Comparison of ENCODE assay signal across 9 cellular contexts in the genomic region with DNA sequence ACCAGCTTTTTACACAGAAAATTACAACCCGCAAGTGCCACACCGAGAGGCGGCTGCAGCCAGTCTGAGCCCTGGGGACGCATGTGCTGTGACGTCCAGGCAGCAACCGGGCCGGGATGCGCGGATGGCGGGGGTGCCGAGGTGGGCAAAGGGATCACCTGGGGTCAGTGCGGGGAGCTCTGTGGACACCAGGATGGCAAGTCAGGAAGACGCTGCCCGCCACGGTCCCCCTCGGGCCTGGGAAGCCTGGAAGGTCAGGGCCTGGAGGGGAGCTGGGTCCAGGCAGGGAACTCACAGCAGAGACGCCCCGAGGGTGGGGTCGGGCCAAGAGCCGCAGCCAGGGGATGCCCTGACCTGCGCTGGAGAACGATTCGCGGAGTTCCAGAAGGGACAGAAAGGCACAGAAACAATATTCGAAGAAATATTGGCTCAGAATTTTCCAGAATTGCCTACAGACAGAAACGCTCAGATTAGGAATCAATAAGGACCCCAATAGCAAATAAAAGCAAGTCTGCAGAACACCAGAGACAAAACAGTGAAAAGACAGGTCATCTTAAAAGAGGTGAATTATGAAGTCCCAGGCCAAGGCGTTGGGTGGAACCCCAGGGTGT. TPM values are rescaled to one million over a fixed set of nuclear protein-coding genes. Genes with fewer than 3 reads are reported as not detected.
DNase-seq lines count a peak whose midpoint lies in the region; ATAC-seq, FAIRE-seq and TF ChIP-seq lines count a peak whose summit lies in the region.
"Had no signal": no experiment of that assay in that cellular context is flagged by ENCODE, and none has a peak within 500 bp of the region (broad histone marks: within the 10 kb centered on the region; RNA-seq: fewer than 3 reads in every experiment).

No MANE protein-coding gene starts in this region.

- H3K14ac ChIP-seq in H9 (ENCODE audit: insufficient read depth, low read length): no peak overlapping the region; the same call in 1 of the 2 replicates

- H3K56ac ChIP-seq in H9 (ENCODE audit: insufficient read length, low read depth, low read length): no peak overlapping the region

- no peak overlapping the region for H3K4ac ChIP-seq in H9 (ENCODE audit: low read depth, low read length)

- no peak overlapping the region for H4K8ac ChIP-seq in H9 (replicated peaks; ENCODE audit: insufficient read length, low read depth, low read length)

- H3K79me2 ChIP-seq in H9 (ENCODE audit: insufficient read depth, low read length): no peaks in the 10 kb centered on the region

- H3K27me3 Mint-ChIP-seq in H9 (ENCODE audit: low read depth): peaks cover 66% of the 10 kb centered on the region
- H3K27me3 Mint-ChIP-seq in Caco-2 (ENCODE audit: insufficient read depth, unreplicated experiment): peaks cover 12% of the 10 kb centered on the region

- POLR2A ChIA-PET in A549 (lab: Yijun Ruan, JAX): no interaction called here
- POLR2A ChIA-PET in Caco-2 (lab: Charles Lee): no interaction called here

- H2BK15ac ChIP-seq in H9 (ENCODE audit: low read depth, low read length): no peak overlapping the region

- H3K79me1 ChIP-seq in H9 (ENCODE audit: insufficient read depth, low read depth, low read length, poor library complexity, severe bottlenecking): no peaks in the 10 kb centered on the region

- H2AK5ac ChIP-seq in H9 (ENCODE audit: insufficient read length, low read length): no peak overlapping the region

- 56% methylated on average over 23 of the region's 27 CpGs for WGBS in A549 (ENCODE audit: missing lambda C conversion rate)
- no CpG with 5 or more reads among the region's 27 CpGs for WGBS in H9 (ENCODE audit: extremely low coverage, insufficient read length, low lambda C conversion rate)

- H3K23me2 ChIP-seq in H9 (ENCODE audit: insufficient read length, low read depth, low read length, poor library complexity, severe bottlenecking): peaks cover 6% of the 10 kb centered on the region

- BruUV-seq in Caco-2 (replicated peaks; lab: Mats Ljungman, UMichigan): no TSS peak

- TF ChIP-seq RAD21 in A549 (conservative IDR thresholded peaks at IDR 0.05 in 1 of 2, IDR thresholded peaks at IDR 0.05 in 1 of 2): no peak

- TF ChIP-seq CTCF in A549 (IDR thresholded peaks at IDR 0.05): no peak
- TF ChIP-seq CTCF in H9 (conservative IDR thresholded peaks at IDR 0.05): no peak
- no peak for TF ChIP-seq CTCF in cardiac fibroblast (IDR thresholded peaks at IDR 0.05; ENCODE audit: low read depth, low read length)
- TF ChIP-seq CTCF in mucosa of descending colon (IDR thresholded peaks at IDR 0.05): no peak
- TF ChIP-seq CTCF in Caco-2 (IDR thresholded peaks at IDR 0.05; ENCODE audit: insufficient read depth in 1 of 2, low read depth in 1 of 2, low read length in 1 of 2, severe bottlenecking in 1 of 2, unreplicated experiment in 1 of 2): no peak

- H3K4me2 ChIP-seq in A549 (peak overlapping the region; percentile 95), H9 (ENCODE audit: insufficient read depth, insufficient read length, low read length) (peak overlapping the region; percentile 98)

- intact Hi-C loops in mucosa of descending colon (cut with DNase I, micrococcal nuclease): no loop called here
- intact Hi-C loops in Caco-2 (cut with micrococcal nuclease; ENCODE audit: unreplicated experiment): no loop called here

- CTCF ChIA-PET in A549 (lab: Yijun Ruan, JAX): interaction anchor here (1.5 kb wide), 1 partner anchor 9 kb away, joined by 5 read pairs; no protein-coding TSS in a partner anchor
- CTCF ChIA-PET in Caco-2 (lab: Charles Lee): no interaction called here

- no peak overlapping the region for H3T11ph ChIP-seq in H9 (ENCODE audit: low read length)

- no peak overlapping the region for H4K5ac ChIP-seq in H9 (ENCODE audit: insufficient read length, low read depth, low read length)

- H3K4me1 Mint-ChIP-seq in H9 (peaks cover 2 to 7% of the 10 kb centered on the region in 2 experiments), Caco-2 (ENCODE audit: low read depth, unreplicated experiment) (no peaks in the 10 kb centered on the region)

- no peaks in the 10 kb centered on the region; a peak in 1 of 5 replicates for H3K9me3 Mint-ChIP-seq in H9
- no peaks in the 10 kb centered on the region for H3K9me3 Mint-ChIP-seq in Caco-2 (ENCODE audit: unreplicated experiment)

- DNase-seq in A549 (ENCODE audit: low read depth in 1 of 2, low spot score in 1 of 2): no peak
- peak; percentile 50 for DNase-seq in H9
- DNase-seq in cardiac fibroblast (ENCODE audit: low read depth in 2 of 2): no peak
- DNase-seq in mucosa of descending colon: peak in 2 of 3 donors; percentile 14 to 50
- no peak for DNase-seq in NCI-H524 (lab: John Stamatoyannopoulos, UW)
- DNase-seq in NCI-H82 treated with DMSO at 0.1 percent for 48 hours (lab: John Stamatoyannopoulos, UW; ENCODE audit: unreplicated experiment): no peak
- no peak for DNase-seq in Caco-2
- DNase-seq in dermis blood vessel endothelial cell: no peak

- no peak overlapping the region for H4K91ac ChIP-seq in H9 (ENCODE audit: insufficient read length, low read depth, low read length)

- H2BK120ac ChIP-seq in H9 (ENCODE audit: low read depth, low read length, poor library complexity, severe bottlenecking): no peak overlapping the region

- H3K27me3 ChIP-seq in H9 (ENCODE audit: insufficient read depth, low read length): peaks cover 2% of the 10 kb centered on the region
- H3K27me3 ChIP-seq in Caco-2 (replicated peaks; ENCODE audit: control insufficient read depth, insufficient read depth, low read length): no peaks in the 10 kb centered on the region

- H3K9me3 ChIP-seq in A549 (peaks cover 7% of the 10 kb centered on the region; the same call in 1 of the 3 replicates), H9 (ENCODE audit: control insufficient read depth, low read depth, low read length) (no peaks in the 10 kb centered on the region), mucosa of descending colon (no peaks in the 10 kb centered on the region), Caco-2 (no peaks in the 10 kb centered on the region)

- no peak overlapping the region for H3K27ac ChIP-seq in A549
- no peak overlapping the region for H3K27ac ChIP-seq in H9 (ENCODE audit: insufficient read length, low read depth, low read length)

- ATAC-seq in A549 (no peak), mucosa of descending colon (no peak)

- H2BK20ac ChIP-seq in H9 (ENCODE audit: low read depth, low read length, poor library complexity, severe bottlenecking): no peak overlapping the region

- H3K36me3 Mint-ChIP-seq in H9 (ENCODE audit: insufficient read depth in 1 of 3, low read depth in 3 of 3): no peaks in the 10 kb centered on the region; a peak in 1 of 7 replicates
- H3K36me3 Mint-ChIP-seq in Caco-2 (ENCODE audit: insufficient read depth, unreplicated experiment): no peaks in the 10 kb centered on the region

- no peaks in the 10 kb centered on the region for H3K36me3 ChIP-seq in mucosa of descending colon (ENCODE audit: low read depth)
- no peaks in the 10 kb centered on the region for H3K36me3 ChIP-seq in Caco-2 (ENCODE audit: control insufficient read depth, insufficient read depth, low read length)

- no peak for TF ChIP-seq EP300 in A549 (IDR thresholded peaks at IDR 0.05)

- H3K4me3 Mint-ChIP-seq in H9: peak overlapping the region; percentile 63 to 88
- no peak overlapping the region for H3K4me3 Mint-ChIP-seq in Caco-2 (ENCODE audit: unreplicated experiment)

- H3K4me3 ChIP-seq in A549 (peak overlapping the region; percentile 34; the same call in 2 of the 3 replicates), cardiac fibroblast (replicated peaks in 1 of 2; ENCODE audit: low read depth in 2 of 2, low read length in 2 of 2) (peak overlapping the region; percentile 14 to 15), mucosa of descending colon (no peak overlapping the region), Caco-2 (ENCODE audit: low read depth, low read length) (no peak overlapping the region)

- H3K23ac ChIP-seq in H9 (ENCODE audit: insufficient read length, low read depth, low read length): no peak overlapping the region

- no peak for FAIRE-seq in A549 (lab: Jason Lieb, UNC)
- FAIRE-seq: colon had no signal

- no peak overlapping the region for H2BK5ac ChIP-seq in H9 (ENCODE audit: insufficient read length, low read length)

- H3K4me1 ChIP-seq in A549 (peaks cover 14% of the 10 kb centered on the region; the same call in 1 of the 3 replicates), H9 (ENCODE audit: insufficient read depth, low read length) (no peaks in the 10 kb centered on the region), mucosa of descending colon (ENCODE audit: low read depth) (peaks cover 7% of the 10 kb centered on the region), Caco-2 (no peaks in the 10 kb centered on the region)

- no peak overlapping the region for H2BK12ac ChIP-seq in H9 (ENCODE audit: insufficient read length, low read depth, low read length)

- peak overlapping the region; percentile 78 for H2AFZ ChIP-seq in H9 (ENCODE audit: low read length)

- H4K20me1 ChIP-seq in H9 (ENCODE audit: control insufficient read depth, insufficient read depth, insufficient read length): no peaks in the 10 kb centered on the region

- H3K9ac ChIP-seq in H9 (ENCODE audit: extremely low read depth, insufficient read length, low read length): peak overlapping the region; percentile 47

- H3K18ac ChIP-seq in H9 (ENCODE audit: insufficient read length, low read depth, low read length): no peak overlapping the region

- no peak for TF ChIP-seq POLR2A in A549 (IDR thresholded peaks at IDR 0.05; ENCODE audit: low read length)

- H3K27ac Mint-ChIP-seq in H9: no peak overlapping the region
- no peak overlapping the region for H3K27ac Mint-ChIP-seq in Caco-2 (ENCODE audit: unreplicated experiment)

TF ChIP-seq in A549, 52 proteins besides CTCF, POLR2A, EP300 and RAD21 (continues in another document):
- no peak for TF ChIP-seq EHF (CRISPR knock-in tag; IDR thresholded peaks at IDR 0.05)
- no peak for TF ChIP-seq ZSCAN20 (CRISPR knock-in tag; IDR thresholded peaks at IDR 0.05)

RNA-seq across cellular contexts. Expression of a gene that starts 11.7 kb away (rescaled TPM):
- polyA plus RNA-seq in A549 (2011; rRNA removed) (0.28 and 0.50 TPM in 2 replicates), A549 (2017; fragmentation: RNase III; extraction: RNeasy Plus Mini Kit Qiagen cat#74134 plus additional on column Dnase treatment) (0.26 to 0.35 TPM (median 0.28 TPM) in 3 replicates)
- polyA plus RNA-seq in A549 (2012; cell fraction: cytosol; rRNA removed): 0.33 and 0.45 TPM in 2 replicates
- polyA plus RNA-seq in A549 (2012; cell fraction: nucleus; rRNA removed): 1.4 and 1.5 TPM in 2 replicates
- 1.2 and 1.9 TPM in 2 replicates for polyA minus RNA-seq in A549 (2011; rRNA and poly(A)+ RNA removed)
- total RNA-seq in H9 (2021) (188 and 204 TPM in 2 replicates), mucosa of descending colon (10 to 100 TPM in 1 of 3 donors, 1 to 10 TPM in 2; 1.5 to 17.2 (median 1.9) TPM), Caco-2 (2022) (29.8 and 33.1 TPM in 2 replicates), dermis blood vessel endothelial cell (0.05 TPM in 1 of 2 replicates, not detected in the other)

RNA-seq across cellular contexts. Expression of a gene that starts 36.9 kb away (rescaled TPM):
- polyA plus RNA-seq in A549 (2011; rRNA removed): not detected in 2 replicates
- not detected in 2 replicates for polyA plus RNA-seq in A549 (2012; cell fraction: cytosol; rRNA removed)
- polyA plus RNA-seq in A549 (2012; cell fraction: nucleus; rRNA removed): not detected in 2 replicates
- not detected in 3 replicates for polyA plus RNA-seq in A549 (2017; fragmentation: RNase III; extraction: RNeasy Plus Mini Kit Qiagen cat#74134 plus additional on column Dnase treatment)
- not detected in 2 replicates for polyA minus RNA-seq in A549 (2011; rRNA and poly(A)+ RNA removed)
- not detected in 2 replicates for total RNA-seq in H9 (2021)
- 1 to 10 TPM in 2 of 3 donors, under 1 TPM in 1; 0.22 to 4.1 (median 1.0) TPM for total RNA-seq in mucosa of descending colon
- total RNA-seq in Caco-2 (2022): 0.20 and 0.39 TPM in 2 replicates
- not detected in 2 replicates for total RNA-seq in dermis blood vessel endothelial cell

Comparison
In these comparisons a context has a peak if more than half of its experiments do, and no peak if none do; other contexts are left out.
1. DNase-seq: peak in H9 (single experiment) and mucosa of descending colon (2 of 3); none in A549 (0 of 2), cardiac fibroblast (0 of 2), NCI-H524 (0 of 2), NCI-H82 treated with DMSO at 0.1 percent for 48 hours (single experiment), Caco-2 (0 of 2) and dermis blood vessel endothelial cell (single experiment).
2. H3K4me3 ChIP-seq: peak in A549 (single experiment) and cardiac fibroblast (2 of 2); none in mucosa of descending colon (single experiment) and Caco-2 (single experiment).